ENCODE assay signal across 22 cellular contexts in the genomic region with DNA sequence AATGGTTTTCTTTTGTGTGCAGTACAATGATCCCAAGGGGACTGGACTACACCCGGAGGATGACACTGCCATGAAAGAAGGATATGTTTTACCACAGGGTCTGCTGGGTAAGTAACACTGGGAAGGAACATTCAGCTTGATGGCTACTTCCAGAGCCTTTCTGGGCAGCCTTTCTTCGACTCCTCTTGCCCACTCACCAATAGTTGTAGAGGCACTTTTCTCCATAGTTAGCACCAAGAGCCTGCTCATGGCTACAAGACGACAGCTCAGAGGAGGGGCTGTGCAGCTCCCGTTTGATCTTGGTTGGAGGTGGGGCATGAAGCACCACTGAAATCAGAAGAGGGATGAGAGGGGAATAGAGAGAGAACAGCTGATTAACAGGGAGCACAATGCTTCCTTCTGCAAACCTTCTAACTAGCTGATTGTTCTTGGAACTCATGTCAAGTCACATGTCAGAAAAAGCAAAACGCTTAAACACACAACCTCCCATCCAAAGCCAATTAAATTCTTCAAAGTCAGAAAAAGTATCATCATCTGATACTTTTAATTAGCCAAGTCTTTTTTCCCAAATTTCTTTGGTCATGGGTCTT. TPM values are rescaled to one million over a fixed set of nuclear protein-coding genes. Genes with fewer than 3 reads are reported as not detected.
A peak's percentile ranks its signal among the peaks of the same experiment; 100 is the strongest.
DNase-seq lines count a peak whose midpoint lies in the region; ATAC-seq and TF ChIP-seq lines count a peak whose summit lies in the region.
"Had no signal": no experiment of that assay in that cellular context is flagged by ENCODE, and none has a peak within 500 bp of the region (broad histone marks: within the 10 kb centered on the region; RNA-seq: fewer than 3 reads in every experiment).

No MANE protein-coding gene starts in this region.

- CTCF ChIA-PET in activated CD4-positive, alpha-beta memory T cell treated with anti-CD3 and anti-CD28 coated beads, Interleukin-2, amount 10 ng/mL, durations not matched to agents 7 days and 5 days (lab: Charles Lee), result no interaction called here

- H3K4me3 Mint-ChIP-seq in GM23338 (no peak overlapping the region; the same call in 1 of the 3 replicates), glutamatergic neuron (ENCODE audit: unreplicated experiment) (no peak overlapping the region)
- no peak overlapping the region for H3K4me3 Mint-ChIP-seq in activated CD4-positive, alpha-beta memory T cell treated with anti-CD3 and anti-CD28 coated beads, Interleukin-2, amount 10 ng/mL, durations not matched to agents 7 days and 5 days

- ATAC-seq in GM23338, result no peak; the same call in 2 of the 3 replicates
- ATAC-seq in GM21447 (IDR thresholded peaks at IDR 0.05; ENCODE audit: unreplicated experiment), result no peak
- ATAC-seq: A549 had no signal

- peaks cover 7% of the 10 kb centered on the region; the same call in 1 of the 2 replicates for H3K36me3 ChIP-seq in GM23338 (ENCODE audit: insufficient read depth)
- H3K36me3 ChIP-seq in ascending aorta, result peaks cover 0 to 3% of the 10 kb centered on the region in 2 donors
- H3K36me3 ChIP-seq: Peyer's patch had no signal

- H2AFZ ChIP-seq in GM23338, result no peak overlapping the region
- H2AFZ ChIP-seq: GM23248 had no signal

- no peak for TF ChIP-seq CTCF in GM23338 (conservative IDR thresholded peaks at IDR 0.05; ENCODE audit: low read depth in 2 of 2)
- no peak for TF ChIP-seq CTCF in ascending aorta (IDR thresholded peaks at IDR 0.05)
- TF ChIP-seq CTCF in glutamatergic neuron (IDR thresholded peaks at IDR 0.05; ENCODE audit: partially characterized antibody, unreplicated experiment), result no peak

- H3K36me3 Mint-ChIP-seq in GM23338 (ENCODE audit: low read depth) (peaks cover 43% of the 10 kb centered on the region), glutamatergic neuron (ENCODE audit: unreplicated experiment) (peaks cover 2% of the 10 kb centered on the region)
- H3K36me3 Mint-ChIP-seq in activated CD4-positive, alpha-beta memory T cell treated with anti-CD3 and anti-CD28 coated beads, Interleukin-2, amount 10 ng/mL, durations not matched to agents 7 days and 5 days (ENCODE audit: low read depth), result no peaks in the 10 kb centered on the region

- H3K9me2 ChIP-seq in GM23338 (ENCODE audit: insufficient read depth), result no peaks in the 10 kb centered on the region

- no peaks in the 10 kb centered on the region for H4K20me1 ChIP-seq in GM23338 (replicated peaks; ENCODE audit: insufficient read depth)

- H3K4me1 ChIP-seq in GM23338 (ENCODE audit: insufficient read depth), result peaks cover 73% of the 10 kb centered on the region
- H3K4me1 ChIP-seq in ascending aorta, result peaks cover 8 to 13% of the 10 kb centered on the region in 2 donors
- H3K4me1 ChIP-seq: A549, Peyer's patch had no signal

- H3K79me2 ChIP-seq in GM23338 (replicated peaks; ENCODE audit: insufficient read depth), result peaks cover 33% of the 10 kb centered on the region

- H3K27me3 ChIP-seq in GM23338 (ENCODE audit: insufficient read depth) (no peaks in the 10 kb centered on the region), ascending aorta (no peaks in the 10 kb centered on the region)
- H3K27me3 ChIP-seq: Peyer's patch had no signal

- POLR2A ChIA-PET in activated CD4-positive, alpha-beta memory T cell treated with anti-CD3 and anti-CD28 coated beads, Interleukin-2, amount 10 ng/mL, durations not matched to agents 7 days and 5 days (lab: Charles Lee), result interaction anchor here (1.0 kb wide), 1 partner anchor 17 kb away, joined by 3 read pairs; no protein-coding TSS in a partner anchor

- H3K27me3 Mint-ChIP-seq in GM23338 (ENCODE audit: insufficient read depth, low read depth, poor library complexity) (peaks cover 3% of the 10 kb centered on the region), glutamatergic neuron (ENCODE audit: unreplicated experiment) (peaks cover 2% of the 10 kb centered on the region)
- H3K27me3 Mint-ChIP-seq in activated CD4-positive, alpha-beta memory T cell treated with anti-CD3 and anti-CD28 coated beads, Interleukin-2, amount 10 ng/mL, durations not matched to agents 7 days and 5 days, result peaks cover 45% of the 10 kb centered on the region

- no peaks in the 10 kb centered on the region for H3K9me3 Mint-ChIP-seq in GM23338
- H3K9me3 Mint-ChIP-seq in glutamatergic neuron (ENCODE audit: unreplicated experiment), result no peaks in the 10 kb centered on the region
- H3K9me3 Mint-ChIP-seq in activated CD4-positive, alpha-beta memory T cell treated with anti-CD3 and anti-CD28 coated beads, Interleukin-2, amount 10 ng/mL, durations not matched to agents 7 days and 5 days, result no peaks in the 10 kb centered on the region
- H3K9me3 Mint-ChIP-seq: IgD-negative memory B cell had no signal

- H3K4me3 ChIP-seq in GM23338 (peak overlapping the region; percentile 6; the same call in 1 of the 2 replicates), ascending aorta (no peak overlapping the region)
- H3K4me3 ChIP-seq: A549, GM23248, Peyer's patch had no signal

- DNase-seq in GM23338 (ENCODE audit: low spot score), result no peak
- DNase-seq in ascending aorta (ENCODE audit: low spot score in 2 of 2), result no peak
- DNase-seq in glutamatergic neuron, result no peak
- peak in 4 of 49 donors; percentile 7 to 38 (median 16) for DNase-seq in substantia nigra (lab: John Stamatoyannopoulos, UW)
- no peak for DNase-seq in central memory CD4-positive, alpha-beta T cell
- DNase-seq in NCI-H748 (lab: John Stamatoyannopoulos, UW; ENCODE audit: unreplicated experiment), result no peak
- no peak for DNase-seq in activated CD4-positive, alpha-beta memory T cell treated with anti-CD3 and anti-CD28 coated beads, Interleukin-2, amount 10 ng/mL, durations not matched to agents 7 days and 5 days
- DNase-seq: C1 segment of cervical spinal cord, DMS 273 treated with DMSO at 0.1 percent for 48 hours, DND-41, GM23248, Karpas-422, MM.1S, NCI-H1092, NCI-H146, NCI-H2029 treated with DMSO at 0.1 percent for 48 hours, NCI-H2171, Peyer's patch, SW 1271 had no signal

- peaks cover 68% of the 10 kb centered on the region for H3K4me1 Mint-ChIP-seq in GM23338
- H3K4me1 Mint-ChIP-seq in glutamatergic neuron (ENCODE audit: low read depth, unreplicated experiment), result peaks cover 15% of the 10 kb centered on the region
- H3K4me1 Mint-ChIP-seq in activated CD4-positive, alpha-beta memory T cell treated with anti-CD3 and anti-CD28 coated beads, Interleukin-2, amount 10 ng/mL, durations not matched to agents 7 days and 5 days, result no peaks in the 10 kb centered on the region

- intact Hi-C loops in ascending aorta (cut with DNase I), result loop anchor here (1.0 kb wide), 1 partner anchor 28 kb away; a partner anchor contains a TSS

- H3K27ac ChIP-seq in GM23338 (ENCODE audit: low read depth), result peak overlapping the region; percentile 93
- H3K27ac ChIP-seq in ascending aorta, result peak overlapping the region; percentile 49 to 68
- H3K27ac ChIP-seq in substantia nigra (ENCODE audit: low read depth, low read length, poor library complexity, severe bottlenecking), result peak overlapping the region; percentile 20
- H3K27ac ChIP-seq: A549, GM23248, Peyer's patch had no signal

- H3K9me3 ChIP-seq in ascending aorta, result no peaks in the 10 kb centered on the region
- H3K9me3 ChIP-seq: A549, Peyer's patch had no signal

- H3K4me2 ChIP-seq in GM23338, result peak overlapping the region; percentile 14
- H3K4me2 ChIP-seq: A549 had no signal

- no peaks in the 10 kb centered on the region for H3F3A ChIP-seq in GM23338 (replicated peaks; ENCODE audit: low read depth)

- peak overlapping the region; percentile 96 for H3K27ac Mint-ChIP-seq in GM23338
- H3K27ac Mint-ChIP-seq in glutamatergic neuron (ENCODE audit: unreplicated experiment), result peak overlapping the region; percentile 24
- no peak overlapping the region for H3K27ac Mint-ChIP-seq in activated CD4-positive, alpha-beta memory T cell treated with anti-CD3 and anti-CD28 coated beads, Interleukin-2, amount 10 ng/mL, durations not matched to agents 7 days and 5 days
- H3K27ac Mint-ChIP-seq: IgD-negative memory B cell had no signal

TF ChIP-seq in GM23338, 12 proteins besides CTCF, POLR2A, EP300 and RAD21:
- TF ChIP-seq STAT1 (IDR thresholded peaks at IDR 0.05; ENCODE audit: unreplicated experiment), result no peak
TF ChIP-seq in GM23338: peak in this region for 0.

RNA-seq across cellular contexts. Expression of a gene that starts 27.9 kb away (rescaled TPM):
- total RNA-seq in GM23338 (2014; rRNA removed; shearing (Covaris generic)), result 48.4 and 57.1 TPM in 2 replicates
- polyA plus RNA-seq in GM23338 (2016; fragmentation: Nextera tagmentation; extraction: Ambion mirVana), result 32.2 and 33.5 TPM in 2 replicates
- total RNA-seq in ascending aorta (15.8 TPM), glutamatergic neuron (ENCODE audit: unreplicated experiment) (16.9 TPM)
- total RNA-seq in activated CD4-positive, alpha-beta memory T cell treated with anti-CD3 and anti-CD28 coated beads, Interleukin-2, amount 10 ng/mL, durations not matched to agents 7 days and 5 days, result 1 to 10 TPM; 2.5 to 3.3 TPM

Comparison
In these comparisons a context has a peak if more than half of its experiments do, and no peak if none do; other contexts are left out.
1. H3K27ac ChIP-seq: peak in every context shown above with its lines; median percentile 93 in GM23338; 58 in ascending aorta; 20 in substantia nigra.